13 cellular contexts compared by ENCODE assay signal in the genomic region with DNA sequence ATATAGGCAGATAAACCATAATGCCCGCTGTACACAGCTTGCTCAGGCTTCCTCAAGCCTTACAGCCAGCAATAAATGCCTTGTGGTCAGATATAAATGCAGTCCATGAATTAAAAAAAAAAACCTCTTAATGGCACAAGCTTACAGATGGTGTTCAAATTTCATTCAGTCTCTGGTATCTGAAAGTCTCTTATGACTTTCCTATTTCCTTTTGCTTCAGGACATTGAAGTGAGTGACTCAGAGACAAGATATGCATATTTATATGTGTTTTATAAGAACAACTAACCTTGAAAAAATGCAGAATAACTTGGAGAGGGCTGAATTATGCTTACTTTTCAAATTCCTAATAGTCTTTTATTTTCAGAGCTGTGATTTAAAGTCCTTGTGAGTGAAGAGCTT.
DNase-seq lines count a peak whose midpoint lies in the region; ATAC-seq lines count a peak whose summit lies in the region.
"Had no signal": no experiment of that assay in that cellular context is flagged by ENCODE, and none has a peak within 500 bp of the region (broad histone marks: within the 10 kb centered on the region; RNA-seq: fewer than 3 reads in every experiment).

No MANE protein-coding gene starts in this region.

- DNase-seq in GM03348 (ENCODE audit: low spot score): peak; percentile 18
- peak; percentile 74 for DNase-seq in RKO (ENCODE audit: low spot score)
- DNase-seq in epithelial cell of prostate (ENCODE audit: low read depth, low spot score): peak; percentile 14
- peak; percentile 60 for DNase-seq in non-pigmented ciliary epithelial cell (ENCODE audit: low read depth)
- no peak for DNase-seq in effector memory CD8-positive, alpha-beta T cell
- DNase-seq in AG08395 (ENCODE audit: low spot score): no peak
- DNase-seq in ecto neural progenitor cell (ENCODE audit: low spot score): no peak
- no peak for DNase-seq in germinal center (ENCODE audit: low spot score)
- DNase-seq: activated CD4-positive, alpha-beta T cell treated with anti-CD3 and anti-CD28 coated beads for 1 hour; left cardiac atrium; psoas muscle; SHP77 treated with DMSO at 0.1 percent for 48 hours had no signal

- H3K27ac Mint-ChIP-seq in effector memory CD8-positive, alpha-beta T cell: no peak overlapping the region

- ATAC-seq in effector memory CD8-positive, alpha-beta T cell (replicated peaks): no peak
- ATAC-seq: K562, left cardiac atrium, psoas muscle had no signal

- H3K36me3 Mint-ChIP-seq in effector memory CD8-positive, alpha-beta T cell (ENCODE audit: insufficient read depth): no peaks in the 10 kb centered on the region

- H3K27ac ChIP-seq in epithelial cell of prostate: peak overlapping the region; percentile 56
- H3K27ac ChIP-seq: psoas muscle had no signal

- peaks cover 7 to 9% of the 10 kb centered on the region in 2 donors for H3K9me3 Mint-ChIP-seq in effector memory CD8-positive, alpha-beta T cell

- no peak overlapping the region for H3K4me3 Mint-ChIP-seq in effector memory CD8-positive, alpha-beta T cell

- no peaks in the 10 kb centered on the region for H3K4me1 Mint-ChIP-seq in effector memory CD8-positive, alpha-beta T cell (ENCODE audit: low read depth in 2 of 2)

- H3K27me3 Mint-ChIP-seq in effector memory CD8-positive, alpha-beta T cell: no peaks in the 10 kb centered on the region

Comparison
In these comparisons a context has a peak if more than half of its experiments do, and no peak if none do; other contexts are left out.
1. DNase-seq: peak in GM03348 (single experiment), RKO (single experiment), epithelial cell of prostate (single experiment) and non-pigmented ciliary epithelial cell (single experiment); none in effector memory CD8-positive, alpha-beta T cell (0 of 3), AG08395 (single experiment), ecto neural progenitor cell (single experiment) and germinal center (single experiment).